Comparison of ENCODE assay signal across 1 cellular context in the genomic region with DNA sequence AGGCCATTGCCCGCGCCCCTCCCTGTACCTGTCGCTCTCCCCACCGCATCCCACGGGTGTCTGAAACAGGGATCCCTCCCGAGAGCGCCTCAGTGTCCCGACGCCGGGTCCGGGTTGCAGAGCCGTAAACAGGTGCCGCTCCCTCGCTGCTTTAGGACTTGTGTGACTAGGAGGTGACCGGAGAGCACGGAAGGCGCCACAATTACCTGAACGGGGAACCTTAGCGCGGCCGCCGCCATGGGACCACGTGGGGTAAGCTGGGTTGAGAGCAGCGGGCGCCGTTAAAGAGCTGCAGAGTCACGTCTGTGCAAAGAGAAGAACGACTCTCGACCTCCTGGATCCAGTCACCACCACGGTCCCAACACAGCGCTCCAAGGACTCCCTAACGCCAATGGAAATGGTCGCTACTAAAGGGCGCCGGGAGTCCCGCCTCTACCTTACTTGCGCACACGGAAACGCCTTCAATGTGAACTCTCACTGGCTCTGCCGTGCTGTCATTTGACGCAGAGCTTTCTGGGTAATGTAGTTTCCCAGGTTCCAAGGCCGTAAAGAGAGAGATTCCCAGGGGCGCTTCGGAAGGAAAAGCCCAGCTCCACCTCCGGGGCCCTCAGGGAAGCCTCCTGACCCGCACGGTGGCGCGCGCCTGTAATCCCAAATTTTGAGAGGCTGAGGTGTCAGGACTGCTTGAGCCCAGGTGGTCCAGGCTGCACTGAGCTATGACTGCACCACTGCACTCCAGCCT.
A peak's percentile ranks its signal among the peaks of the same experiment; 100 is the strongest.
TF ChIP-seq lines count a peak whose summit lies in the region.

ZNF552 (minus strand) TSS at position 409 of the 742 bp plus-strand sequence; CDS start at position 239, 170 bp downstream.

TF ChIP-seq in HepG2, 621 proteins besides CTCF, POLR2A, EP300 and RAD21 (continued from another document and continues in another):
- TF ChIP-seq, protein P1, sequence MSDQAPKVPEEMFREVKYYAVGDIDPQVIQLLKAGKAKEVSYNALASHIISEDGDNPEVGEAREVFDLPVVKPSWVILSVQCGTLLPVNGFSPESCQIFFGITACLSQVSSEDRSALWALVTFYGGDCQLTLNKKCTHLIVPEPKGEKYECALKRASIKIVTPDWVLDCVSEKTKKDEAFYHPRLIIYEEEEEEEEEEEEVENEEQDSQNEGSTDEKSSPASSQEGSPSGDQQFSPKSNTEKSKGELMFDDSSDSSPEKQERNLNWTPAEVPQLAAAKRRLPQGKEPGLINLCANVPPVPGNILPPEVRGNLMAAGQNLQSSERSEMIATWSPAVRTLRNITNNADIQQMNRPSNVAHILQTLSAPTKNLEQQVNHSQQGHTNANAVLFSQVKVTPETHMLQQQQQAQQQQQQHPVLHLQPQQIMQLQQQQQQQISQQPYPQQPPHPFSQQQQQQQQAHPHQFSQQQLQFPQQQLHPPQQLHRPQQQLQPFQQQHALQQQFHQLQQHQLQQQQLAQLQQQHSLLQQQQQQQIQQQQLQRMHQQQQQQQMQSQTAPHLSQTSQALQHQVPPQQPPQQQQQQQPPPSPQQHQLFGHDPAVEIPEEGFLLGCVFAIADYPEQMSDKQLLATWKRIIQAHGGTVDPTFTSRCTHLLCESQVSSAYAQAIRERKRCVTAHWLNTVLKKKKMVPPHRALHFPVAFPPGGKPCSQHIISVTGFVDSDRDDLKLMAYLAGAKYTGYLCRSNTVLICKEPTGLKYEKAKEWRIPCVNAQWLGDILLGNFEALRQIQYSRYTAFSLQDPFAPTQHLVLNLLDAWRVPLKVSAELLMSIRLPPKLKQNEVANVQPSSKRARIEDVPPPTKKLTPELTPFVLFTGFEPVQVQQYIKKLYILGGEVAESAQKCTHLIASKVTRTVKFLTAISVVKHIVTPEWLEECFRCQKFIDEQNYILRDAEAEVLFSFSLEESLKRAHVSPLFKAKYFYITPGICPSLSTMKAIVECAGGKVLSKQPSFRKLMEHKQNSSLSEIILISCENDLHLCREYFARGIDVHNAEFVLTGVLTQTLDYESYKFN (CRISPR knock-in tag; conservative IDR thresholded peaks at IDR 0.05): peak; percentile 6; the same call in 1 of the 2 replicates
- TF ChIP-seq MLX (CRISPR knock-in tag; IDR thresholded peaks at IDR 0.05) (no peak), POLR2G (IDR thresholded peaks at IDR 0.05; ENCODE audit: low read depth, low read length) (peak; percentile 87), ZNF563 (CRISPR knock-in tag; IDR thresholded peaks at IDR 0.05) (0 out of 2 replicates have a peak, but pooled peaks have one; percentile 18), ZNF543 (CRISPR knock-in tag; IDR thresholded peaks at IDR 0.05) (peak; percentile 46; the same call in 1 of the 2 replicates), NCOA1 (CRISPR knock-in tag; IDR thresholded peaks at IDR 0.05) (no peak), DMAP1 (CRISPR knock-in tag; IDR thresholded peaks at IDR 0.05) (peak; percentile 47; the same call in 1 of the 2 replicates), PAX8 (CRISPR knock-in tag; IDR thresholded peaks at IDR 0.05; ENCODE audit: borderline replicate concordance) (no peak), GATA4 (IDR thresholded peaks at IDR 0.05; ENCODE audit: borderline replicate concordance, low read depth) (0 out of 2 replicates have a peak, but pooled peaks have one; percentile 46), CENPT (CRISPR knock-in tag; IDR thresholded peaks at IDR 0.05; ENCODE audit: low read depth) (0 out of 2 replicates have a peak, but pooled peaks have one; percentile 62), ZNF143 (CRISPR knock-in tag; IDR thresholded peaks at IDR 0.05) (peak; percentile 98), TBX3 (IDR thresholded peaks at IDR 0.05; ENCODE audit: borderline replicate concordance) (0 out of 2 replicates have a peak, but pooled peaks have one; percentile 6), HIVEP1 (CRISPR knock-in tag; IDR thresholded peaks at IDR 0.05) (peak; percentile 50; the same call in 1 of the 2 replicates), GATAD1 (CRISPR knock-in tag; IDR thresholded peaks at IDR 0.05) (peak; percentile 72), HNF4G (IDR thresholded peaks at IDR 0.05; ENCODE audit: borderline replicate concordance, low read depth, low read length) (no peak), HNF4G (CRISPR knock-in tag; IDR thresholded peaks at IDR 0.05; ENCODE audit: borderline replicate concordance, low read depth) (0 out of 2 replicates have a peak, but pooled peaks have one; percentile 43), ZEB1 (IDR thresholded peaks at IDR 0.05; ENCODE audit: insufficient replicate concordance, low read depth) (peak; percentile 59), RBAK (CRISPR knock-in tag; IDR thresholded peaks at IDR 0.05) (0 out of 2 replicates have a peak, but pooled peaks have one; percentile 12), KLF16 (CRISPR knock-in tag; IDR thresholded peaks at IDR 0.05) (peak in 1 of 2 experiments; percentile 24; a peak in 1 of 4 replicates), GATAD2A (CRISPR knock-in tag; IDR thresholded peaks at IDR 0.05) (peak; percentile 28; the same call in 1 of the 2 replicates), MEIS2 (CRISPR knock-in tag; IDR thresholded peaks at IDR 0.05) (0 out of 2 replicates have a peak, but pooled peaks have one; percentile 30), TARDBP (CRISPR knock-in tag; IDR thresholded peaks at IDR 0.05) (peak; percentile 55; the same call in 1 of the 2 replicates), PRDM10 (CRISPR knock-in tag; IDR thresholded peaks at IDR 0.05; ENCODE audit: low read depth) (peak; percentile 93), MAZ (IDR thresholded peaks at IDR 0.05; ENCODE audit: borderline replicate concordance, low read depth, low read length) (no peak), MAZ (CRISPR knock-in tag; IDR thresholded peaks at IDR 0.05; ENCODE audit: low read depth) (peak; percentile 29; the same call in 1 of the 2 replicates), HIC2 (CRISPR knock-in tag; IDR thresholded peaks at IDR 0.05; ENCODE audit: low read depth) (peak; percentile 21; the same call in 1 of the 2 replicates), ZNF570 (CRISPR knock-in tag; IDR thresholded peaks at IDR 0.05; ENCODE audit: borderline replicate concordance) (no peak), ZNF83 (CRISPR knock-in tag; IDR thresholded peaks at IDR 0.05; ENCODE audit: borderline replicate concordance) (no peak), IRF2 (CRISPR knock-in tag; IDR thresholded peaks at IDR 0.05) (peak; percentile 91; the same call in 1 of the 2 replicates), HMGXB4 (CRISPR knock-in tag; IDR thresholded peaks at IDR 0.05; ENCODE audit: borderline replicate concordance in 1 of 2, low read depth in 1 of 2) (peak; percentile 30 to 60; a peak in 3 of 4 replicates), MIXL1 (CRISPR knock-in tag; IDR thresholded peaks at IDR 0.05) (peak; percentile 11; the same call in 1 of the 2 replicates), ATF1 (CRISPR knock-in tag; IDR thresholded peaks at IDR 0.05) (peak; percentile 91), TRIM24 (CRISPR knock-in tag; IDR thresholded peaks at IDR 0.05) (no peak), ZNF713 (CRISPR knock-in tag; IDR thresholded peaks at IDR 0.05) (no peak)
- TF ChIP-seq, protein P2, sequence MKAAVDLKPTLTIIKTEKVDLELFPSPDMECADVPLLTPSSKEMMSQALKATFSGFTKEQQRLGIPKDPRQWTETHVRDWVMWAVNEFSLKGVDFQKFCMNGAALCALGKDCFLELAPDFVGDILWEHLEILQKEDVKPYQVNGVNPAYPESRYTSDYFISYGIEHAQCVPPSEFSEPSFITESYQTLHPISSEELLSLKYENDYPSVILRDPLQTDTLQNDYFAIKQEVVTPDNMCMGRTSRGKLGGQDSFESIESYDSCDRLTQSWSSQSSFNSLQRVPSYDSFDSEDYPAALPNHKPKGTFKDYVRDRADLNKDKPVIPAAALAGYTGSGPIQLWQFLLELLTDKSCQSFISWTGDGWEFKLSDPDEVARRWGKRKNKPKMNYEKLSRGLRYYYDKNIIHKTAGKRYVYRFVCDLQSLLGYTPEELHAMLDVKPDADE (CRISPR knock-in tag; IDR thresholded peaks at IDR 0.05): 0 out of 2 replicates have a peak, but pooled peaks have one; percentile 32
- TF ChIP-seq, protein P3, sequence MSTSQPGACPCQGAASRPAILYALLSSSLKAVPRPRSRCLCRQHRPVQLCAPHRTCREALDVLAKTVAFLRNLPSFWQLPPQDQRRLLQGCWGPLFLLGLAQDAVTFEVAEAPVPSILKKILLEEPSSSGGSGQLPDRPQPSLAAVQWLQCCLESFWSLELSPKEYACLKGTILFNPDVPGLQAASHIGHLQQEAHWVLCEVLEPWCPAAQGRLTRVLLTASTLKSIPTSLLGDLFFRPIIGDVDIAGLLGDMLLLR (CRISPR knock-in tag; IDR thresholded peaks at IDR 0.05): no peak
- TF ChIP-seq, protein P4, sequence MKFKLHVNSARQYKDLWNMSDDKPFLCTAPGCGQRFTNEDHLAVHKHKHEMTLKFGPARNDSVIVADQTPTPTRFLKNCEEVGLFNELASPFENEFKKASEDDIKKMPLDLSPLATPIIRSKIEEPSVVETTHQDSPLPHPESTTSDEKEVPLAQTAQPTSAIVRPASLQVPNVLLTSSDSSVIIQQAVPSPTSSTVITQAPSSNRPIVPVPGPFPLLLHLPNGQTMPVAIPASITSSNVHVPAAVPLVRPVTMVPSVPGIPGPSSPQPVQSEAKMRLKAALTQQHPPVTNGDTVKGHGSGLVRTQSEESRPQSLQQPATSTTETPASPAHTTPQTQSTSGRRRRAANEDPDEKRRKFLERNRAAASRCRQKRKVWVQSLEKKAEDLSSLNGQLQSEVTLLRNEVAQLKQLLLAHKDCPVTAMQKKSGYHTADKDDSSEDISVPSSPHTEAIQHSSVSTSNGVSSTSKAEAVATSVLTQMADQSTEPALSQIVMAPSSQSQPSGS (CRISPR knock-in tag; IDR thresholded peaks at IDR 0.05): 0 out of 2 replicates have a peak, but pooled peaks have one; percentile 30
- TF ChIP-seq, protein P5, sequence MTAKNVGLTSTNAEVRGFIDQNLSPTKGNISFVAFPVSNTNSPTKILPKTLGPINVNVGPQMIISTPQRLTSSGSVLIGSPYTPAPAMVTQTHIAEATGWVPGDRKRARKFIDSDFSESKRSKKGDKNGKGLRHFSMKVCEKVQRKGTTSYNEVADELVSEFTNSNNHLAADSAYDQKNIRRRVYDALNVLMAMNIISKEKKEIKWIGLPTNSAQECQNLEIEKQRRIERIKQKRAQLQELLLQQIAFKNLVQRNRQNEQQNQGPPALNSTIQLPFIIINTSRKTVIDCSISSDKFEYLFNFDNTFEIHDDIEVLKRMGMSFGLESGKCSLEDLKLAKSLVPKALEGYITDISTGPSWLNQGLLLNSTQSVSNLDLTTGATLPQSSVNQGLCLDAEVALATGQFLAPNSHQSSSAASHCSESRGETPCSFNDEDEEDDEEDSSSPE (CRISPR knock-in tag; IDR thresholded peaks at IDR 0.05): 0 out of 2 replicates have a peak, but pooled peaks have one; percentile 25
- TF ChIP-seq, protein P6, sequence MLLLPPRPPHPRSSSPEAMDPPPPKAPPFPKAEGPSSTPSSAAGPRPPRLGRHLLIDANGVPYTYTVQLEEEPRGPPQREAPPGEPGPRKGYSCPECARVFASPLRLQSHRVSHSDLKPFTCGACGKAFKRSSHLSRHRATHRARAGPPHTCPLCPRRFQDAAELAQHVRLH (CRISPR knock-in tag; IDR thresholded peaks at IDR 0.05; ENCODE audit: borderline replicate concordance, low read depth): peak; percentile 39; the same call in 1 of the 2 replicates
